In the genomic region with DNA sequence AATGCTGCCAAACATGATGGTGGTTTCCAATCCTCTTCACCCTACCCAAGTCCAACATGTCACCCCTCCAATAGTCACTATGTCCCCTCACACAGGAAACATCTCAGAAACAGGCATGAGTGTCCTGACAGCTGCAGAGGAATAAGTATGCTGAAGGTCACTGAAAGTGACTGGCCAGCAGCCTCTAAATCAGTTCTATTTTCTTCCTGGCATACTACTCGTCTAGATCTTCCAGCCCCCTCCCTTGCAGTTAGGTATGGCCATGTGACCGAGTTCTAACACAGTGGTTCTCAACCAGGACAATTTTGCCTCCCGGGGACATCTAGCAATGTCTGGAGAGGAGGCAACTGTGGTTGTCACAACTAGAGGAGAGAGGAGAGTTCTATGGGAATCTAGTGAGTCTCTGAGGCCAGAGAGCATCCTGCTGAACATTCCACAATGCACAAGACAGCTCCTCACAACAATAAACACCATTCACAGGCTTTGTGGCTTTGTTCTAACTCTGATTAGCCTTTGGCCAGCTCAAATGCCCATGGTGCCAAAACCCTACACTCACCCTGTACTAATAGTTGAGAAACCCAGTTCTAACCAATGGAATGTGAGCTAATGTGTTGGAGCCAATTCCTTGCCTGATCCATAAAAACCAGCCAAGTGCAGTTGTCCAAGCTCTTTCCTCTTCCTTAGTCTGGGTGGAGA, we compare ENCODE assay signal across 15 cellular contexts. TPM values are rescaled to one million over a fixed set of nuclear protein-coding genes. Genes with fewer than 3 reads are reported as not detected.
DNase-seq lines count a peak whose midpoint lies in the region; ATAC-seq and TF ChIP-seq lines count a peak whose summit lies in the region.
"Had no signal": no experiment of that assay in that cellular context is flagged by ENCODE, and none has a peak within 500 bp of the region (broad histone marks: within the 10 kb centered on the region; RNA-seq: fewer than 3 reads in every experiment).

No MANE protein-coding gene starts in this region.

- no peak overlapping the region for H2BK120ac ChIP-seq in mesenchymal stem cell (ENCODE audit: low read depth, low read length)

- H3K9me3 ChIP-seq in mesenchymal stem cell (ENCODE audit: control insufficient read depth, low read length), result peaks cover 7% of the 10 kb centered on the region
- H3K9me3 ChIP-seq: adrenal gland had no signal

- H3K14ac ChIP-seq in mesenchymal stem cell (ENCODE audit: low read length in 2 of 2), result no peak overlapping the region

- H3K4me1 Mint-ChIP-seq in activated CD4-positive, alpha-beta T cell treated with anti-CD3 and anti-CD28 coated beads for 36 hours, result peaks cover 7% of the 10 kb centered on the region

- no peak overlapping the region for H4K8ac ChIP-seq in mesenchymal stem cell (ENCODE audit: low read length)

- no peak overlapping the region for H3K4ac ChIP-seq in mesenchymal stem cell (ENCODE audit: low read depth in 1 of 2, low read length in 2 of 2)

- H3K9me3 Mint-ChIP-seq in activated CD4-positive, alpha-beta T cell treated with anti-CD3 and anti-CD28 coated beads for 36 hours (ENCODE audit: low read depth), result peaks cover 12% of the 10 kb centered on the region

- no peak for DNase-seq in Right ventricle myocardium inferior (ENCODE audit: missing footprints)
- no peak for DNase-seq in cardiac septum (ENCODE audit: low spot score)
- DNase-seq in fibroblast of the aortic adventitia (ENCODE audit: low read depth), result peak; percentile 97
- DNase-seq in mesenchymal stem cell, result no peak
- DNase-seq in activated CD4-positive, alpha-beta T cell treated with anti-CD3 and anti-CD28 coated beads for 36 hours, result no peak
- DNase-seq in NCI-H146 (lab: John Stamatoyannopoulos, UW), result no peak
- DNase-seq in SIG-M5 (lab: John Stamatoyannopoulos, UW), result no peak
- DNase-seq: activated T-cell treated with anti-CD3 and anti-CD28 coated beads for 4 hours, Calu3, kidney glomerular epithelial cell, small intestine, SW 1271 had no signal

- no peak overlapping the region for H3K23ac ChIP-seq in mesenchymal stem cell (ENCODE audit: low read length in 2 of 2)

- no peak for TF ChIP-seq CTCF in fibroblast of the aortic adventitia (IDR thresholded peaks at IDR 0.05; ENCODE audit: insufficient read depth, low read length)

- H3K27ac Mint-ChIP-seq in activated CD4-positive, alpha-beta T cell treated with anti-CD3 and anti-CD28 coated beads for 36 hours, result no peak overlapping the region

- H3K9ac ChIP-seq in mesenchymal stem cell (ENCODE audit: low read length), result peak overlapping the region; percentile 1

- POLR2A ChIA-PET in activated CD4-positive, alpha-beta T cell treated with anti-CD3 and anti-CD28 coated beads for 36 hours (lab: Charles Lee), result interaction anchor here (0.6 kb wide), 1 partner anchor 31 kb away, joined by 3 read pairs; no protein-coding TSS in a partner anchor

- no peak overlapping the region for H3K18ac ChIP-seq in mesenchymal stem cell (ENCODE audit: low read depth in 1 of 2, low read length in 2 of 2)

- H2AK5ac ChIP-seq in mesenchymal stem cell (ENCODE audit: low read length, severe bottlenecking), result no peak overlapping the region

- H2BK15ac ChIP-seq in mesenchymal stem cell (ENCODE audit: low read depth, poor library complexity, severe bottlenecking), result no peak overlapping the region

- intact Hi-C loops in Right ventricle myocardium inferior (cut with DNase I) (no loop called here), cardiac septum (cut with DNase I) (no loop called here)
- intact Hi-C loops in activated CD4-positive, alpha-beta T cell treated with anti-CD3 and anti-CD28 coated beads for 36 hours (cut with DNase I, micrococcal nuclease), result no loop called here

- peak overlapping the region; percentile 34 to 43 for H2BK12ac ChIP-seq in mesenchymal stem cell (ENCODE audit: low read length in 2 of 2)

- H3K4me3 ChIP-seq in fibroblast of the aortic adventitia (ENCODE audit: low read depth, low read length) (no peak overlapping the region), mesenchymal stem cell (ENCODE audit: insufficient read depth in 1 of 2, low read depth in 1 of 2, low read length in 2 of 2) (peak overlapping the region in 1 of 2 experiments; percentile 1)
- H3K4me3 ChIP-seq: adrenal gland had no signal

- H2BK5ac ChIP-seq in mesenchymal stem cell (ENCODE audit: low read depth, low read length, poor library complexity, severe bottlenecking), result no peak overlapping the region

- ATAC-seq in Right ventricle myocardium inferior (peak; percentile 73), SK-N-SH treated with all-trans-retinoic acid at 6 μM for 48 hours (no peak)
- no peak for ATAC-seq in activated CD4-positive, alpha-beta T cell treated with anti-CD3 and anti-CD28 coated beads for 36 hours

- peaks cover 8% of the 10 kb centered on the region for H3K27me3 Mint-ChIP-seq in activated CD4-positive, alpha-beta T cell treated with anti-CD3 and anti-CD28 coated beads for 36 hours

- H4K91ac ChIP-seq in mesenchymal stem cell (ENCODE audit: low read length), result no peak overlapping the region

- no peaks in the 10 kb centered on the region for H3K36me3 ChIP-seq in mesenchymal stem cell (ENCODE audit: control insufficient read depth in 1 of 2, insufficient read depth in 2 of 2, low read depth in 1 of 2, low read length in 2 of 2)
- H3K36me3 ChIP-seq: adrenal gland had no signal

- peaks cover 4% of the 10 kb centered on the region for H3K36me3 Mint-ChIP-seq in activated CD4-positive, alpha-beta T cell treated with anti-CD3 and anti-CD28 coated beads for 36 hours (ENCODE audit: low read depth)

- no peak overlapping the region for H3K4me3 Mint-ChIP-seq in activated CD4-positive, alpha-beta T cell treated with anti-CD3 and anti-CD28 coated beads for 36 hours

- no peaks in the 10 kb centered on the region for H3K79me1 ChIP-seq in mesenchymal stem cell (replicated peaks; ENCODE audit: low read length, poor library complexity, severe bottlenecking)

- WGBS in mesenchymal stem cell, result 64% methylated on average over 3 of the region's 3 CpGs

- no peak overlapping the region for H3K27ac ChIP-seq in mesenchymal stem cell (ENCODE audit: low read length, poor library complexity, severe bottlenecking)
- H3K27ac ChIP-seq: adrenal gland, HL-60 had no signal

- H3K4me1 ChIP-seq in mesenchymal stem cell (ENCODE audit: control insufficient read depth, insufficient read depth, low read depth, low read length), result no peaks in the 10 kb centered on the region
- H3K4me1 ChIP-seq: adrenal gland had no signal

- H3K4me2 ChIP-seq in mesenchymal stem cell (ENCODE audit: low read length, poor library complexity, severe bottlenecking), result no peak overlapping the region

- no peaks in the 10 kb centered on the region for H3K27me3 ChIP-seq in mesenchymal stem cell (ENCODE audit: control insufficient read depth in 1 of 2, insufficient read depth in 1 of 2, low read length in 2 of 2)
- H3K27me3 ChIP-seq: adrenal gland had no signal

- H2AFZ ChIP-seq in mesenchymal stem cell (ENCODE audit: low read depth, low read length), result no peak overlapping the region

- CTCF ChIA-PET in activated CD4-positive, alpha-beta T cell treated with anti-CD3 and anti-CD28 coated beads for 36 hours (lab: Charles Lee), result interaction anchor here (0.6 to 1.3 kb wide), 3 partner anchors 9 to 27 kb away, joined by 3 to 4 read pairs (median 4); no protein-coding TSS in a partner anchor

TF ChIP-seq in SK-N-SH treated with all-trans-retinoic acid at 6 μM for 48 hours, 23 proteins besides CTCF, POLR2A, EP300 and RAD21:
- TF ChIP-seq, protein P1, sequence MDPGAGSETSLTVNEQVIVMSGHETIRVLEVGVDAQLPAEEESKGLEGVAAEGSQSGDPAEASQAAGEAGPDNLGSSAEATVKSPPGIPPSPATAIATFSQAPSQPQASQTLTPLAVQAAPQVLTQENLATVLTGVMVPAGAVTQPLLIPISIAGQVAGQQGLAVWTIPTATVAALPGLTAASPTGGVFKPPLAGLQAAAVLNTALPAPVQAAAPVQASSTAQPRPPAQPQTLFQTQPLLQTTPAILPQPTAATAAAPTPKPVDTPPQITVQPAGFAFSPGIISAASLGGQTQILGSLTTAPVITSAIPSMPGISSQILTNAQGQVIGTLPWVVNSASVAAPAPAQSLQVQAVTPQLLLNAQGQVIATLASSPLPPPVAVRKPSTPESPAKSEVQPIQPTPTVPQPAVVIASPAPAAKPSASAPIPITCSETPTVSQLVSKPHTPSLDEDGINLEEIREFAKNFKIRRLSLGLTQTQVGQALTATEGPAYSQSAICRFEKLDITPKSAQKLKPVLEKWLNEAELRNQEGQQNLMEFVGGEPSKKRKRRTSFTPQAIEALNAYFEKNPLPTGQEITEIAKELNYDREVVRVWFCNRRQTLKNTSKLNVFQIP (CRISPR knock-in tag; IDR thresholded peaks at IDR 0.05; ENCODE audit: borderline replicate concordance, low read depth), result no peak
- TF ChIP-seq BACH2 (CRISPR knock-in tag; IDR thresholded peaks at IDR 0.05; ENCODE audit: borderline replicate concordance), result no peak

RNA-seq across cellular contexts. Expression of a gene that starts 12.6 kb away (rescaled TPM):
- total RNA-seq in Right ventricle myocardium inferior (31.3 TPM), cardiac septum (35.1 TPM), fibroblast of the aortic adventitia (ENCODE audit: low replicate concordance) (109 and 207 TPM in 2 replicates)
- 53.9 TPM for polyA plus RNA-seq in mesenchymal stem cell (2013, experiment 1 of 2)
- 55.7 TPM for polyA plus RNA-seq in mesenchymal stem cell (2013, experiment 2 of 2)
- 100 to 1,000 TPM; 171 to 213 TPM for total RNA-seq in activated CD4-positive, alpha-beta T cell treated with anti-CD3 and anti-CD28 coated beads for 36 hours
